In genomic region chr11:118152020-118152551, GRCh38 we compare ENCODE assay signal across 9 cellular contexts. TPM values are rescaled to one million over a fixed set of nuclear protein-coding genes. Genes with fewer than 3 reads are reported as not detected.
A peak's percentile ranks its signal among the peaks of the same experiment; 100 is the strongest.
DNase-seq lines count a peak whose midpoint lies in the region; ATAC-seq and TF ChIP-seq lines count a peak whose summit lies in the region.
"Had no signal": no experiment of that assay in that cellular context is flagged by ENCODE, and none has a peak within 500 bp of the region (broad histone marks: within the 10 kb centered on the region; RNA-seq: fewer than 3 reads in every experiment).

No MANE protein-coding gene starts in this region.

- TF ChIP-seq POLR2A in sigmoid colon (IDR thresholded peaks at IDR 0.05), result no peak

- H3K4me1 ChIP-seq in HAP-1 (no peaks in the 10 kb centered on the region), sigmoid colon (peaks cover 0 to 29% (median 24%) of the 10 kb centered on the region in 4 donors)

- DNase-seq in HAP-1 (ENCODE audit: low spot score in 2 of 2) (peak in 1 of 2 experiments; percentile 30), fibroblast of villous mesenchyme (ENCODE audit: low read depth) (no peak), sigmoid colon (no peak), MV-4-11 (lab: John Stamatoyannopoulos, UW) (no peak), AML-193 (lab: John Stamatoyannopoulos, UW) (no peak)

- H3K27me3 ChIP-seq in HAP-1 (ENCODE audit: low read depth), result peaks cover 33% of the 10 kb centered on the region
- peaks cover 7 to 65% (median 45%) of the 10 kb centered on the region in 3 donors for H3K27me3 ChIP-seq in sigmoid colon

- H3K4me3 ChIP-seq in HAP-1, result peak overlapping the region; percentile 43
- H3K4me3 ChIP-seq in fibroblast of villous mesenchyme (ENCODE audit: low read depth, low read length), result peak overlapping the region; percentile 49
- H3K4me3 ChIP-seq in sigmoid colon, result peak overlapping the region; percentile 27 to 62 (median 52)

- H3K9me3 ChIP-seq in HAP-1, result no peaks in the 10 kb centered on the region
- H3K9me3 ChIP-seq in sigmoid colon, result no peaks in the 10 kb centered on the region

- H3K36me3 ChIP-seq in HAP-1 (replicated peaks), result no peaks in the 10 kb centered on the region
- H3K36me3 ChIP-seq in sigmoid colon, result no peaks in the 10 kb centered on the region

- 15 to 31% methylated on average over 16 of the region's 16 CpGs for WGBS in sigmoid colon, 2 donors

- no peak for TF ChIP-seq EP300 in sigmoid colon (IDR thresholded peaks at IDR 0.05)

- intact Hi-C loops in sigmoid colon (cut with DNase I), result no loop called here

- ATAC-seq in GM21526 (IDR thresholded peaks at IDR 0.05; ENCODE audit: low FRiP score, unreplicated experiment) (no peak), HG03460 (IDR thresholded peaks at IDR 0.05; ENCODE audit: unreplicated experiment) (no peak)

- TF ChIP-seq CTCF in VCaP (conservative IDR thresholded peaks at IDR 0.05) (no peak), fibroblast of villous mesenchyme (IDR thresholded peaks at IDR 0.05; ENCODE audit: insufficient read depth, low read depth, low read length) (no peak), sigmoid colon (IDR thresholded peaks at IDR 0.05) (no peak)

- peak overlapping the region; percentile 69 for H3K27ac ChIP-seq in VCaP
- H3K27ac ChIP-seq in sigmoid colon, result peak overlapping the region in 2 of 4 donors; percentile 20 to 34

- in situ Hi-C loops in HAP-1 (cut with MboI; ENCODE audit: low sequenced_read_pairs), result no loop called here

RNA-seq across cellular contexts. Expression of gene SCN4B, which starts 0.5 kb away (rescaled TPM):
- total RNA-seq in fibroblast of villous mesenchyme, result not detected in 2 replicates
- total RNA-seq in sigmoid colon, result 1 to 10 TPM; 1.3 to 2.2 (median 1.5) TPM
- 1 to 10 TPM in 2 of 3 donors, under 1 TPM in 1; 0.92 to 1.3 (median 1.2) TPM for polyA plus RNA-seq in sigmoid colon
- total RNA-seq: NCI-H460 had no signal

RNA-seq across cellular contexts. Expression of gene SCN2B, which starts 24.4 kb away (rescaled TPM):
- not detected in 2 replicates for total RNA-seq in fibroblast of villous mesenchyme
- 1 to 10 TPM in 3 of 4 donors, under 1 TPM in 1; 0.95 to 1.7 (median 1.2) TPM for total RNA-seq in sigmoid colon
- under 1 TPM; 0.23 to 0.74 (median 0.60) TPM for polyA plus RNA-seq in sigmoid colon
- total RNA-seq: NCI-H460 had no signal
